In the genomic region with DNA sequence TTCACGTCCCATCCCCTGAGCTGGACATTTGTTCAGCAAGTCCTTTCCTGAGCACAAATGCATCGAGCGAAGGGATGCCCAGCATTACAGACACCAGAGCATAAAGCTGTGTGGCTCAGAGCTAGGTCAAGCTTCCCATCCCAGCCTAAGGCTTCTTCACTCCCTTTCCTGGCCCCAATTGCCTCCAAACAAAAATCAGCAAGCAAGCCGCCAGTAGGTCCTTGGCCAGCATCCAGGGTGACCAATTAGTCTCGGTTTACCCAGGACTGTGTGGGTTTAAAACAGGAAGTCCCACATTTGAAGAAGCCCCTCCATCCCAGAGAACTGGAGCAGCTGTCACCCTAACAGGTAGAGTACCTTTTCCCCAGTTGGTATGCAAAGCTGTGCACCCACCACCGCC, we compare ENCODE assay signal across 15 cellular contexts. TPM values are rescaled to one million over a fixed set of nuclear protein-coding genes. Genes with fewer than 3 reads are reported as not detected.
DNase-seq lines count a peak whose midpoint lies in the region; ATAC-seq, FAIRE-seq and TF ChIP-seq lines count a peak whose summit lies in the region.
"Had no signal": no experiment of that assay in that cellular context is flagged by ENCODE, and none has a peak within 500 bp of the region (broad histone marks: within the 10 kb centered on the region; RNA-seq: fewer than 3 reads in every experiment).

No MANE protein-coding gene starts in this region.

- H3K4me3 ChIP-seq in liver (ENCODE audit: low read depth in 1 of 3, low read length in 3 of 3) (no peak overlapping the region), HepG2 (replicated peaks in 1 of 3; ENCODE audit: insufficient read depth in 1 of 3, low read depth in 2 of 3, low read length in 3 of 3) (no peak overlapping the region), SJCRH30 (peak overlapping the region; percentile 24)
- H3K4me3 ChIP-seq in naive thymus-derived CD4-positive, alpha-beta T cell (ENCODE audit: low read length): no peak overlapping the region
- H3K4me3 ChIP-seq in CD4-positive, alpha-beta memory T cell (ENCODE audit: low read length in 2 of 2): no peak overlapping the region
- H3K4me3 ChIP-seq: GM12878 had no signal

- no peaks in the 10 kb centered on the region for H4K20me1 ChIP-seq in HepG2 (ENCODE audit: insufficient read depth, low read length)

- peak overlapping the region; percentile 61 to 97 for H3K27ac ChIP-seq in liver (ENCODE audit: low read depth in 1 of 2, low read length in 2 of 2)
- no peak overlapping the region for H3K27ac ChIP-seq in HepG2 (ENCODE audit: extremely low read length, insufficient read depth, low read length)
- H3K27ac ChIP-seq in SJCRH30: peak overlapping the region; percentile 99
- no peak overlapping the region for H3K27ac ChIP-seq in naive thymus-derived CD4-positive, alpha-beta T cell (ENCODE audit: low read depth, low read length)
- H3K27ac ChIP-seq in CD4-positive, alpha-beta memory T cell (ENCODE audit: low read depth, low read length): no peak overlapping the region
- H3K27ac ChIP-seq: RWPE1 had no signal

- no peak overlapping the region for H2AFZ ChIP-seq in HepG2 (ENCODE audit: low read length)

- H3K27me3 ChIP-seq in liver (ENCODE audit: control insufficient read depth in 4 of 4, insufficient read depth in 4 of 4, low read length in 3 of 4): no peaks in the 10 kb centered on the region
- peaks cover 3 to 29% of the 10 kb centered on the region in 2 experiments; a peak in 4 of 5 replicates for H3K27me3 ChIP-seq in HepG2 (ENCODE audit: control insufficient read depth in 1 of 2, insufficient read depth in 2 of 2, low read length in 2 of 2)
- H3K27me3 ChIP-seq in SJCRH30: no peaks in the 10 kb centered on the region
- no peaks in the 10 kb centered on the region for H3K27me3 ChIP-seq in naive thymus-derived CD4-positive, alpha-beta T cell (ENCODE audit: control insufficient read depth in 2 of 2, insufficient read depth in 2 of 2, low read length in 2 of 2)
- no peaks in the 10 kb centered on the region for H3K27me3 ChIP-seq in CD4-positive, alpha-beta memory T cell (ENCODE audit: insufficient read depth, low read length)

- H3K79me2 ChIP-seq in HepG2 (ENCODE audit: insufficient read depth, low read length): no peaks in the 10 kb centered on the region

- TF ChIP-seq POLR2A in HepG2 (IDR thresholded peaks at IDR 0.05; ENCODE audit: insufficient read depth in 1 of 2, low read depth in 2 of 2, low read length in 2 of 2): no peak

- TF ChIP-seq EP300 in HepG2 (IDR thresholded peaks at IDR 0.05; ENCODE audit: low read depth in 2 of 2, low read length in 2 of 2): no peak
- no peak for TF ChIP-seq EP300 in HepG2 (CRISPR knock-in tag; IDR thresholded peaks at IDR 0.05; ENCODE audit: borderline replicate concordance)

- BruUV-seq in HepG2 (replicated peaks; lab: Mats Ljungman, UMichigan): no TSS peak

- intact Hi-C loops in HepG2 (cut with micrococcal nuclease; ENCODE audit: unreplicated experiment): no loop called here
- intact Hi-C loops in naive thymus-derived CD4-positive, alpha-beta T cell (cut with micrococcal nuclease): no loop called here
- intact Hi-C loops in CD4-positive, alpha-beta memory T cell (cut with micrococcal nuclease): no loop called here

- H3K27me3 Mint-ChIP-seq in neural crest cell (ENCODE audit: low read depth): no peaks in the 10 kb centered on the region
- no peaks in the 10 kb centered on the region for H3K27me3 Mint-ChIP-seq in naive thymus-derived CD4-positive, alpha-beta T cell
- no peaks in the 10 kb centered on the region for H3K27me3 Mint-ChIP-seq in CD4-positive, alpha-beta memory T cell

- no peak for ATAC-seq in HepG2
- no peak for ATAC-seq in naive thymus-derived CD4-positive, alpha-beta T cell
- ATAC-seq: GM12878 had no signal

- no peaks in the 10 kb centered on the region for H3K9me3 Mint-ChIP-seq in neural crest cell
- H3K9me3 Mint-ChIP-seq in naive thymus-derived CD4-positive, alpha-beta T cell: peaks cover 0 to 1% (median 0%) of the 10 kb centered on the region in 11 donors
- no peaks in the 10 kb centered on the region for H3K9me3 Mint-ChIP-seq in CD4-positive, alpha-beta memory T cell

- no peak overlapping the region for H3K4me2 ChIP-seq in HepG2 (ENCODE audit: low read depth, low read length)

- no peaks in the 10 kb centered on the region for H3K36me3 Mint-ChIP-seq in neural crest cell (ENCODE audit: low read depth)
- peaks cover 0 to 8% (median 6%) of the 10 kb centered on the region in 5 donors for H3K36me3 Mint-ChIP-seq in naive thymus-derived CD4-positive, alpha-beta T cell
- peaks cover 0 to 3% of the 10 kb centered on the region in 2 donors for H3K36me3 Mint-ChIP-seq in CD4-positive, alpha-beta memory T cell

- FAIRE-seq in HepG2 (lab: Jason Lieb, UNC): no peak
- FAIRE-seq: GM12878 had no signal

- peaks cover 10% of the 10 kb centered on the region for H3K4me1 Mint-ChIP-seq in neural crest cell
- peaks cover 0 to 48% (median 38%) of the 10 kb centered on the region in 7 donors for H3K4me1 Mint-ChIP-seq in naive thymus-derived CD4-positive, alpha-beta T cell
- H3K4me1 Mint-ChIP-seq in CD4-positive, alpha-beta memory T cell: peaks cover 11 to 31% (median 15%) of the 10 kb centered on the region in 4 donors

- peak overlapping the region; percentile 84 for H3K27ac Mint-ChIP-seq in neural crest cell (ENCODE audit: unreplicated experiment)
- no peak overlapping the region for H3K27ac Mint-ChIP-seq in naive thymus-derived CD4-positive, alpha-beta T cell
- H3K27ac Mint-ChIP-seq in CD4-positive, alpha-beta memory T cell: no peak overlapping the region

- WGBS in liver: 64% methylated on average over 6 of the region's 6 CpGs
- WGBS in HepG2 (ENCODE audit: low lambda C conversion rate): 82% methylated on average over 4 of the region's 6 CpGs

- POLR2A ChIA-PET in HepG2 (lab: Yijun Ruan, JAX) (no interaction called here), GM10248 (lab: Yijun Ruan, JAX) (no interaction called here)
- POLR2A ChIA-PET in naive thymus-derived CD4-positive, alpha-beta T cell (lab: Charles Lee): no interaction called here
- POLR2A ChIA-PET in CD4-positive, alpha-beta memory T cell (lab: Charles Lee; ENCODE audit: partially characterized antibody): no interaction called here

- H3K4me3 Mint-ChIP-seq in neural crest cell: no peak overlapping the region
- no peak overlapping the region for H3K4me3 Mint-ChIP-seq in naive thymus-derived CD4-positive, alpha-beta T cell
- no peak overlapping the region for H3K4me3 Mint-ChIP-seq in CD4-positive, alpha-beta memory T cell

- TF ChIP-seq RAD21 in liver (IDR thresholded peaks at IDR 0.05): no peak
- no peak for TF ChIP-seq RAD21 in HepG2 (CRISPR knock-in tag; IDR thresholded peaks at IDR 0.05)

- H3K4me1 ChIP-seq in liver (ENCODE audit: control insufficient read depth in 4 of 4, insufficient read depth in 4 of 4, low read length in 3 of 4): peaks cover 21 to 54% (median 34%) of the 10 kb centered on the region in 4 donors
- peaks cover 13% of the 10 kb centered on the region; the same call in 1 of the 2 replicates for H3K4me1 ChIP-seq in HepG2 (ENCODE audit: insufficient read depth, low read length)
- H3K4me1 ChIP-seq in SJCRH30: peaks cover 40% of the 10 kb centered on the region
- H3K4me1 ChIP-seq in naive thymus-derived CD4-positive, alpha-beta T cell (ENCODE audit: control insufficient read depth in 2 of 2, insufficient read depth in 2 of 2, low read length in 2 of 2): peaks cover 0 to 3% of the 10 kb centered on the region in 2 donors
- H3K4me1 ChIP-seq in CD4-positive, alpha-beta memory T cell (ENCODE audit: insufficient read depth, low read length): no peaks in the 10 kb centered on the region

- H3K9me3 ChIP-seq in liver (ENCODE audit: control insufficient read depth in 4 of 4, low read length in 3 of 4) (no peaks in the 10 kb centered on the region), HepG2 (ENCODE audit: low read length) (no peaks in the 10 kb centered on the region), SJCRH30 (replicated peaks) (no peaks in the 10 kb centered on the region)
- H3K9me3 ChIP-seq in naive thymus-derived CD4-positive, alpha-beta T cell (ENCODE audit: control insufficient read depth in 2 of 3, low read length in 3 of 3): no peaks in the 10 kb centered on the region
- no peaks in the 10 kb centered on the region for H3K9me3 ChIP-seq in CD4-positive, alpha-beta memory T cell (ENCODE audit: control insufficient read depth in 1 of 2, low read length in 2 of 2)

- no peaks in the 10 kb centered on the region for H3K36me3 ChIP-seq in liver (ENCODE audit: control insufficient read depth in 4 of 4, insufficient read depth in 3 of 4, low read depth in 1 of 4, low read length in 3 of 4)
- no peaks in the 10 kb centered on the region for H3K36me3 ChIP-seq in HepG2 (replicated peaks in 1 of 2; ENCODE audit: control insufficient read depth in 1 of 2, insufficient read depth in 2 of 2, low read length in 2 of 2)
- H3K36me3 ChIP-seq in SJCRH30: no peaks in the 10 kb centered on the region
- H3K36me3 ChIP-seq in naive thymus-derived CD4-positive, alpha-beta T cell (ENCODE audit: control insufficient read depth in 2 of 3, insufficient read depth in 3 of 3, low read length in 3 of 3): no peaks in the 10 kb centered on the region
- H3K36me3 ChIP-seq in CD4-positive, alpha-beta memory T cell (ENCODE audit: insufficient read depth, low read length): no peaks in the 10 kb centered on the region

- TF ChIP-seq CTCF in liver (IDR thresholded peaks at IDR 0.05; ENCODE audit: low read depth, low read length, missing input control): no peak
- TF ChIP-seq CTCF in HepG2 (CRISPR knock-in tag; IDR thresholded peaks at IDR 0.05): no peak
- no peak for TF ChIP-seq CTCF in neural crest cell (conservative IDR thresholded peaks at IDR 0.05)
- no peak for TF ChIP-seq CTCF in GM10248 (IDR thresholded peaks at IDR 0.05; ENCODE audit: control extremely low read depth, extremely low read depth, low read depth, missing control alignments)

- H3K9ac ChIP-seq in liver (ENCODE audit: low read depth in 1 of 2, low read length in 2 of 2) (peak overlapping the region in 1 of 2 donors; percentile 3), HepG2 (ENCODE audit: insufficient read depth, low read depth, low read length) (no peak overlapping the region)

- in situ Hi-C loops in HepG2 (cut with HindIII; ENCODE audit: extremely low pct_ligation_motif_present, low pct_unique_long_range_greater_than_20kb): no loop called here

- CTCF ChIA-PET in HepG2 (lab: Yijun Ruan, JAX; ENCODE audit: low intra/inter-chr PET ratio, low total read pairs) (no interaction called here), GM10248 (lab: Yijun Ruan, JAX) (no interaction called here)
- CTCF ChIA-PET in naive thymus-derived CD4-positive, alpha-beta T cell (lab: Charles Lee): no interaction called here
- CTCF ChIA-PET in CD4-positive, alpha-beta memory T cell (lab: Charles Lee; ENCODE audit: partially characterized antibody): interaction anchor here (1.0 kb wide), 1 partner anchor 43 kb away, joined by 3 read pairs; no protein-coding TSS in a partner anchor

- DNase-seq in HepG2 (ENCODE audit: low spot score) (no peak), M059J (ENCODE audit: low read depth) (peak; percentile 36), SJCRH30 (peak; percentile 97 to 99), neural crest cell (ENCODE audit: low read depth, low spot score) (no peak), GM10248 (ENCODE audit: extremely low spot score) (no peak)
- DNase-seq in naive thymus-derived CD4-positive, alpha-beta T cell: no peak
- DNase-seq in CD4-positive, alpha-beta memory T cell: no peak
- DNase-seq: ACHN; DMS53; NCI-H510A treated with DMSO at 0.1 percent for 48 hours; NK-92 treated with Interleukin-12 subunit alpha and Interleukin-12 subunit beta, amount 100 ng/mL, for 24 hours; OCI-M1 had no signal

RNA-seq across cellular contexts. Expression of a gene that starts 51.2 kb away (rescaled TPM):
- total RNA-seq in liver (10 to 100 TPM in 1 of 2 donors, 1 to 10 TPM in 1; 3.6 to 25.1 TPM), HepG2 (2016; rRNA removed; fragmentation: Illumina TruSeq; extraction: Trizol) (1.1 and 1.3 TPM in 2 replicates), neural crest cell (11.8 and 12.5 TPM in 2 replicates)
- polyA plus RNA-seq in liver (10 to 100 TPM; 11.5 to 22.2 TPM), HepG2 (2011; rRNA removed) (0.85 and 0.90 TPM in 2 replicates)
- 1.3 and 1.8 TPM in 2 replicates for total RNA-seq in HepG2 (2016; cell fraction: cytosol; rRNA removed; fragmentation: Illumina TruSeq; extraction: Trizol; ENCODE audit: low read depth)
- 1.2 and 1.3 TPM in 2 replicates for total RNA-seq in HepG2 (2016; cell fraction: insoluble cytoplasmic fraction; rRNA removed; fragmentation: Illumina TruSeq; extraction: Trizol)
- 2.2 and 2.3 TPM in 2 replicates for total RNA-seq in HepG2 (2016; cell fraction: membrane; rRNA removed; fragmentation: Illumina TruSeq; extraction: Trizol)
- 0.78 TPM in 2 replicates for total RNA-seq in HepG2 (2016; cell fraction: nucleus; rRNA removed; fragmentation: Illumina TruSeq; extraction: Trizol)
- 0.47 and 0.62 TPM in 2 replicates for polyA plus RNA-seq in HepG2 (2011; cell fraction: cytosol; rRNA removed)
- 0.83 and 1.2 TPM in 2 replicates for polyA plus RNA-seq in HepG2 (2011; cell fraction: nucleus; rRNA removed)
- polyA plus RNA-seq in HepG2 (2012): 0.30 and 0.45 TPM in 2 replicates
- polyA plus RNA-seq in HepG2 (2016; cell fraction: cytosol; fragmentation: Illumina TruSeq; extraction: Trizol; ENCODE audit: low read depth): 2.1 and 2.9 TPM in 2 replicates
- 1.7 and 2.3 TPM in 2 replicates for polyA plus RNA-seq in HepG2 (2016; cell fraction: insoluble cytoplasmic fraction; fragmentation: Illumina TruSeq; extraction: Trizol; ENCODE audit: low read depth)
- polyA plus RNA-seq in HepG2 (2016; cell fraction: membrane; fragmentation: Illumina TruSeq; extraction: Trizol; ENCODE audit: low read depth): 3.3 and 3.5 TPM in 2 replicates
- polyA plus RNA-seq in HepG2 (2016; cell fraction: nucleus; fragmentation: Illumina TruSeq; extraction: Trizol; ENCODE audit: insufficient read depth, low read depth): 2.0 and 3.4 TPM in 2 replicates
- polyA minus RNA-seq in HepG2 (2011; rRNA and poly(A)+ RNA removed; ENCODE audit: low replicate concordance): 0.20 and 0.87 TPM in 2 replicates
- not detected in 2 replicates for polyA minus RNA-seq in HepG2 (2011; cell fraction: cytosol; rRNA and poly(A)+ RNA removed)
- polyA minus RNA-seq in HepG2 (2011; cell fraction: nucleus; rRNA and poly(A)+ RNA removed): 0.75 and 0.77 TPM in 2 replicates
- total RNA-seq in M059J (2014; rRNA removed; shearing (Covaris generic)): 5.2 and 9.4 TPM in 2 replicates
- 9.5 and 10.9 TPM in 2 replicates for total RNA-seq in SJCRH30 (2014; rRNA removed; shearing (Covaris generic))
- total RNA-seq in naive thymus-derived CD4-positive, alpha-beta T cell: 10 to 100 TPM; 15.0 to 74.4 (median 66.1) TPM
- polyA plus RNA-seq in naive thymus-derived CD4-positive, alpha-beta T cell: 10 to 100 TPM; 25.5 to 35.6 TPM
- total RNA-seq in CD4-positive, alpha-beta memory T cell: 10 to 100 TPM; 60.4 to 61.0 TPM
- 10 to 100 TPM; 27.4 to 34.4 TPM for polyA plus RNA-seq in CD4-positive, alpha-beta memory T cell

Comparison
In these comparisons a context has a peak if more than half of its experiments do, and no peak if none do; other contexts are left out.
1. H3K27ac ChIP-seq: peak in liver (2 of 2) and SJCRH30 (single experiment); none in HepG2 (single experiment), naive thymus-derived CD4-positive, alpha-beta T cell (single experiment) and CD4-positive, alpha-beta memory T cell (single experiment).
2. DNase-seq: peak in M059J (single experiment) and SJCRH30 (2 of 2); none in HepG2 (single experiment), neural crest cell (single experiment), GM10248 (single experiment), naive thymus-derived CD4-positive, alpha-beta T cell (0 of 9) and CD4-positive, alpha-beta memory T cell (0 of 5).